In genomic region chr2:200613692-200614091, GRCh38 we compare ENCODE assay signal across 15 cellular contexts. TPM values are rescaled to one million over a fixed set of nuclear protein-coding genes. Genes with fewer than 3 reads are reported as not detected.
A peak's percentile ranks its signal among the peaks of the same experiment; 100 is the strongest.
DNase-seq lines count a peak whose midpoint lies in the region; ATAC-seq, FAIRE-seq and TF ChIP-seq lines count a peak whose summit lies in the region.
"Had no signal": no experiment of that assay in that cellular context is flagged by ENCODE, and none has a peak within 500 bp of the region (broad histone marks: within the 10 kb centered on the region; RNA-seq: fewer than 3 reads in every experiment).

No MANE protein-coding gene starts in this region.

- H3K27me3 ChIP-seq in BE2C = no peaks in the 10 kb centered on the region
- H3K27me3 ChIP-seq in WERI-Rb-1 (ENCODE audit: insufficient read depth, low read depth, severe bottlenecking) = no peaks in the 10 kb centered on the region
- no peaks in the 10 kb centered on the region for H3K27me3 ChIP-seq in heart right ventricle

- POLR2A ChIA-PET in A549 (lab: Yijun Ruan, JAX) = no interaction called here

- H3K9me3 ChIP-seq in A549 = no peaks in the 10 kb centered on the region
- H3K9me3 ChIP-seq in BE2C = no peaks in the 10 kb centered on the region
- H3K9me3 ChIP-seq in WERI-Rb-1 (ENCODE audit: severe bottlenecking) = no peaks in the 10 kb centered on the region
- H3K9me3 ChIP-seq in heart right ventricle = no peaks in the 10 kb centered on the region

- H3K4me2 ChIP-seq in A549 = peak overlapping the region; percentile 29; the same call in 2 of the 3 replicates
- H3K4me2 ChIP-seq: PC-9 had no signal

- intact Hi-C loops in heart right ventricle (cut with DNase I) = no loop called here

- H3K27ac ChIP-seq in A549 (peak overlapping the region; percentile 70 to 79; a peak in 5 of 6 replicates), WERI-Rb-1 (no peak overlapping the region), heart right ventricle (no peak overlapping the region)
- H3K27ac ChIP-seq: PC-9 had no signal

- TF ChIP-seq EP300 in A549 (IDR thresholded peaks at IDR 0.05) = no peak

- 69% methylated on average over 4 of the region's 4 CpGs for WGBS in A549 (ENCODE audit: missing lambda C conversion rate)
- WGBS in heart right ventricle, 2 donors = 85 to 86% methylated on average over 4 of the region's 4 CpGs

- ATAC-seq in A549 (no peak), HG03521 (IDR thresholded peaks at IDR 0.05; ENCODE audit: unreplicated experiment) (no peak), heart right ventricle (no peak)

- peaks cover 61% of the 10 kb centered on the region for H3K4me1 ChIP-seq in A549
- no peaks in the 10 kb centered on the region for H3K4me1 ChIP-seq in BE2C
- H3K4me1 ChIP-seq in heart right ventricle = peaks cover 0 to 18% (median 0%) of the 10 kb centered on the region in 9 donors

- no peaks in the 10 kb centered on the region for H3K36me3 ChIP-seq in BE2C
- H3K36me3 ChIP-seq in WERI-Rb-1 = no peaks in the 10 kb centered on the region
- no peaks in the 10 kb centered on the region for H3K36me3 ChIP-seq in heart right ventricle

- TF ChIP-seq RAD21 in A549 (conservative IDR thresholded peaks at IDR 0.05 in 1 of 2, IDR thresholded peaks at IDR 0.05 in 1 of 2) = no peak

- H3K4me3 ChIP-seq in A549 (no peak overlapping the region), BE2C (ENCODE audit: low read depth, low read length) (no peak overlapping the region), WERI-Rb-1 (ENCODE audit: low read depth, low read length) (no peak overlapping the region), heart right ventricle (no peak overlapping the region)
- H3K4me3 ChIP-seq: PC-9 had no signal

- no peak for TF ChIP-seq CTCF in A549 (IDR thresholded peaks at IDR 0.05)
- TF ChIP-seq CTCF in BE2C (IDR thresholded peaks at IDR 0.05; ENCODE audit: low read depth, low read length) = no peak
- TF ChIP-seq CTCF in WERI-Rb-1 (IDR thresholded peaks at IDR 0.05; ENCODE audit: low read depth, low read length) = no peak
- no peak for TF ChIP-seq CTCF in heart right ventricle (IDR thresholded peaks at IDR 0.05)

- CTCF ChIA-PET in A549 (lab: Yijun Ruan, JAX) = interaction anchor here (0.7 to 4.2 kb wide), 5 partner anchors 90 to 133 kb away, joined by 3 to 22 read pairs (median 3); partner anchors contain the start of gene KCTD18

- no peak for TF ChIP-seq POLR2A in A549 (IDR thresholded peaks at IDR 0.05; ENCODE audit: low read length)

- DNase-seq in A549 (ENCODE audit: low read depth in 1 of 2, low spot score in 1 of 2) (no peak), BE2C (peak; percentile 69), M059J (ENCODE audit: low read depth) (peak; percentile 68), dermis blood vessel endothelial cell (peak; percentile 4), WERI-Rb-1 (no peak), heart right ventricle (no peak), NCI-H2029 (lab: John Stamatoyannopoulos, UW) (no peak)
- DNase-seq: CD4-positive, alpha-beta memory T cell; NCI-H1436; NCI-H2029 treated with DMSO at 0.1 percent for 48 hours; NCI-H748 treated with DMSO at 0.1 percent for 48 hours; PC-9; SW 1271 had no signal

- no peak for FAIRE-seq in A549 (lab: Jason Lieb, UNC)
- FAIRE-seq: H54 had no signal

TF ChIP-seq in A549, 52 proteins besides CTCF, POLR2A, EP300 and RAD21:
- no peak for TF ChIP-seq RCOR1 (IDR thresholded peaks at IDR 0.05; ENCODE audit: low read depth, low read length)
- TF ChIP-seq ATOH8 (CRISPR knock-in tag; IDR thresholded peaks at IDR 0.05; ENCODE audit: low read depth) = no peak
- TF ChIP-seq SMC3 (IDR thresholded peaks at IDR 0.05) = no peak
- TF ChIP-seq ESRRA (IDR thresholded peaks at IDR 0.05; ENCODE audit: borderline replicate concordance, low read length) = no peak
- TF ChIP-seq CEBPB (IDR thresholded peaks at IDR 0.05) = no peak
- no peak for TF ChIP-seq RNF2 (IDR thresholded peaks at IDR 0.05; ENCODE audit: borderline replicate concordance, low read depth)
- no peak for TF ChIP-seq HOXB13 (CRISPR knock-in tag; IDR thresholded peaks at IDR 0.05; ENCODE audit: low read depth)
- no peak for TF ChIP-seq POLR2AphosphoS2 (conservative IDR thresholded peaks at IDR 0.05; ENCODE audit: low read length)
- no peak for TF ChIP-seq ZNF302 (CRISPR knock-in tag; IDR thresholded peaks at IDR 0.05)
- TF ChIP-seq HOXA7 (CRISPR knock-in tag; IDR thresholded peaks at IDR 0.05) = no peak
- no peak for TF ChIP-seq HMGXB4 (CRISPR knock-in tag; IDR thresholded peaks at IDR 0.05; ENCODE audit: borderline replicate concordance)

RNA-seq across cellular contexts. Expression of gene AOX1, which starts 27.9 kb away (rescaled TPM):
- polyA plus RNA-seq in A549 (2011; rRNA removed) (2.8 and 3.6 TPM in 2 replicates), A549 (2017; fragmentation: RNase III; extraction: RNeasy Plus Mini Kit Qiagen cat#74134 plus additional on column Dnase treatment) (4.8 to 6.6 TPM (median 5.4 TPM) in 3 replicates), heart right ventricle (10 to 100 TPM in 1 of 2 donors, 1 to 10 TPM in 1; 3.5 to 11.2 TPM)
- 1.1 and 1.3 TPM in 2 replicates for polyA plus RNA-seq in A549 (2012; cell fraction: cytosol; rRNA removed)
- polyA plus RNA-seq in A549 (2012; cell fraction: nucleus; rRNA removed) = 0.91 and 1.8 TPM in 2 replicates
- 1.8 and 5.3 TPM in 2 replicates for polyA minus RNA-seq in A549 (2011; rRNA and poly(A)+ RNA removed)
- 1.0 TPM for polyA plus RNA-seq in BE2C (2012; ENCODE audit: insufficient read depth, insufficient read length, low read depth)
- 18.7 and 46.3 TPM in 2 replicates for total RNA-seq in M059J (2014; rRNA removed; shearing (Covaris generic))
- total RNA-seq in dermis blood vessel endothelial cell (2.4 and 2.6 TPM in 2 replicates), heart right ventricle (10 to 100 TPM in 1 of 10 donors, 1 to 10 TPM in 7, under 1 TPM in 2; 0.72 to 22.3 (median 2.2) TPM)
- total RNA-seq: CD4-positive, alpha-beta memory T cell had no signal
- polyA plus RNA-seq: CD4-positive, alpha-beta memory T cell had no signal

Comparison
In these comparisons a context has a peak if more than half of its experiments do, and no peak if none do; other contexts are left out.
1. DNase-seq: peak in BE2C (single experiment), M059J (single experiment) and dermis blood vessel endothelial cell (single experiment); none in A549 (0 of 2), WERI-Rb-1 (single experiment), heart right ventricle (0 of 2) and NCI-H2029 (single experiment).
2. H3K27ac ChIP-seq: peak in A549 (2 of 2); none in WERI-Rb-1 (single experiment) and heart right ventricle (0 of 10).